In the genomic region with DNA sequence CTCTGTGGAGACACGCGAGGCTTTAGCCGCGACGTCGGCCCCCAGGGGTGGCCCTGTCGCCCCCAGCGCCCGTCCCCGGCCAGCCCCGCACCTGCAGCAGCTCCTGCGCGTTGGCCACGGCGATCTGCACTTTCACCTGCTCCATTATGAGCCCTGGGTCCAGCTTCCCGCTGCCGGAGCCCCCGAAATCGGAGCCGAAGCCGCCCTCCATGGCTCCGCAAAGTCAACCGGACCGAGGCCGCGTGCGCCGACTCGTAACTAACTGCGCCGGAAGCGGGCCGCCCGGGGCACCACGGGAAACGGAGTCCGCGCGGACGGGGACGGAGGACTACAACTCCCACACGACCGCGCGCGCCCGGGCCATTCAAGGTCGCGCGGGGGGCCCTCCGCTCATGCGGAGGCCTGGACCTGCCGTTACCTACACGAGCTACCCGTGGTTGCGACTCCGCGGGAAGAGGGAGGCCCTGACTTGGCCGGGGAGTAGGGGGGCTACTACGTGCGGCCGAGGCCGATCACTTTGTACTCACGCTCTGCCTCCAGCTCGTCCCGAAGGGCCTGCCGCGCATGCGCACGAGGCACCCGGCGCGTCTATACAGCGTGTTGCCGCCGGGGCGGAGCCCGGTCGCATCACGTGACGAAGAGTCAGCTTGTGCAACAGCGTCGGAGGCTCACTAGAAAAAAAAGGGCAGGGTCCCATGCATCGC, we compare ENCODE assay signal across 8 cellular contexts. TPM values are rescaled to one million over a fixed set of nuclear protein-coding genes. Genes with fewer than 3 reads are reported as not detected.
DNase-seq lines count a peak whose midpoint lies in the region; ATAC-seq and TF ChIP-seq lines count a peak whose summit lies in the region.

TIMM13 (minus strand) TSS at position 264 of the 704 bp plus-strand sequence; CDS start at position 211, 53 bp downstream.

- no peak for TF ChIP-seq CTCF in GM20000 (IDR thresholded peaks at IDR 0.05; ENCODE audit: extremely low read depth, missing control alignments)
- TF ChIP-seq CTCF in lung (IDR thresholded peaks at IDR 0.05; ENCODE audit: control extremely low read depth, extremely low read depth), result no peak

- no peaks in the 10 kb centered on the region for H3K9me3 ChIP-seq in ectodermal cell (ENCODE audit: control insufficient read depth, low read length)
- peaks cover 0 to 3% of the 10 kb centered on the region in 2 donors for H3K9me3 ChIP-seq in lung (ENCODE audit: control insufficient read depth in 2 of 2, insufficient read depth in 1 of 2, low read length in 1 of 2)

- ATAC-seq in lung (ENCODE audit: insufficient read depth, low FRiP score), result peak; percentile 96

- H3K4me1 ChIP-seq in ectodermal cell (ENCODE audit: control insufficient read depth, insufficient read depth, low read length), result peaks cover 28% of the 10 kb centered on the region
- peaks cover 0 to 18% of the 10 kb centered on the region in 2 donors for H3K4me1 ChIP-seq in lung (ENCODE audit: control insufficient read depth in 2 of 2, insufficient read depth in 2 of 2, low read length in 2 of 2)

- H3K27me3 ChIP-seq in ectodermal cell (ENCODE audit: control insufficient read depth, insufficient read depth, low read length, poor library complexity, severe bottlenecking) (no peaks in the 10 kb centered on the region), lung (ENCODE audit: control insufficient read depth, insufficient read depth) (no peaks in the 10 kb centered on the region)

- H3K27ac ChIP-seq in ectodermal cell (ENCODE audit: insufficient read depth, low read depth, low read length, poor library complexity, severe bottlenecking) (peak within 1 kb of the TSS; percentile 88), lung (ENCODE audit: low read depth in 1 of 2, low read length in 1 of 2) (peak within 1 kb of the TSS; percentile 94 to 99)

- DNase-seq in CMK (ENCODE audit: low read depth) (peak; percentile 96), GM20000 (ENCODE audit: low spot score) (peak; percentile 99), HT-29 (ENCODE audit: low spot score) (peak; percentile 93), lung (ENCODE audit: low spot score) (peak; percentile 95)
- peak; percentile 95 for DNase-seq in NK-92 treated with Interleukin-12 subunit alpha and Interleukin-12 subunit beta, amount 100 ng/mL, for 24 hours (lab: John Stamatoyannopoulos, UW)
- DNase-seq in activated CD8-positive, alpha-beta memory T cell treated with anti-CD3 and anti-CD28 coated beads for 1 hour (ENCODE audit: extremely low read depth in 1 of 2, low read depth in 1 of 2), result peak; percentile 84 to 96
- DNase-seq in stimulated activated CD4-positive, alpha-beta T cell treated with anti-CD3 and anti-CD28 coated beads, TNF-alpha, amount 100 ng/mL, for 24 hours (ENCODE audit: low read depth in 3 of 3), result peak; percentile 93 to 94 (median 94)

- 0% methylated on average over 84 of the region's 84 CpGs for WGBS in ectodermal cell, 2 experiments
- WGBS in lung, 2 donors, result 1% methylated on average over 82 to 84 of the region's 84 CpGs

- H3K36me3 ChIP-seq in ectodermal cell (ENCODE audit: control insufficient read depth, insufficient read depth, low read length), result peaks cover 20% of the 10 kb centered on the region
- H3K36me3 ChIP-seq in lung (ENCODE audit: control insufficient read depth in 2 of 2, insufficient read depth in 2 of 2, low read length in 2 of 2), result peaks cover 3 to 33% of the 10 kb centered on the region in 2 donors

- peak within 1 kb of the TSS; percentile 97 for H3K4me3 ChIP-seq in ectodermal cell (ENCODE audit: insufficient read depth, low read depth, low read length)
- peak within 1 kb of the TSS; percentile 89 for H3K4me3 ChIP-seq in lung

RNA-seq across cellular contexts. Expression of gene TIMM13, which starts in this region (rescaled TPM):
- total RNA-seq in HT-29 (2014; rRNA removed; shearing (Covaris generic)), result 154 and 163 TPM in 2 replicates
- polyA plus RNA-seq in ectodermal cell (2013, experiment 1 of 4), result 93.0 TPM
- 90.3 TPM for polyA plus RNA-seq in ectodermal cell (2013, experiment 2 of 4)
- polyA plus RNA-seq in ectodermal cell (2013, experiment 3 of 4), result 99.9 TPM
- polyA plus RNA-seq in ectodermal cell (2013, experiment 4 of 4), result 107 TPM
- total RNA-seq in lung, result 100 to 1,000 TPM in 1 of 2 donors, 10 to 100 TPM in 1; 27.2 to 103 TPM
- 100 to 1,000 TPM in 1 of 2 donors, 10 to 100 TPM in 1; 58.5 to 103 TPM for polyA plus RNA-seq in lung

Comparison
In these comparisons a context has a peak if more than half of its experiments do, and no peak if none do; other contexts are left out.
1. Peak in every context shown above with its lines: DNase-seq, ATAC-seq, H3K4me3 ChIP-seq and H3K27ac ChIP-seq.